Comparison of ENCODE assay signal across 1 cellular context in genomic region chr16:8885674-8886592, GRCh38.
TF ChIP-seq lines count a peak whose summit lies in the region.

No MANE protein-coding gene starts in this region.

TF ChIP-seq in HepG2, 621 proteins besides CTCF, POLR2A, EP300 and RAD21 (continued from another document and continues in another):
- TF ChIP-seq, protein P1, sequence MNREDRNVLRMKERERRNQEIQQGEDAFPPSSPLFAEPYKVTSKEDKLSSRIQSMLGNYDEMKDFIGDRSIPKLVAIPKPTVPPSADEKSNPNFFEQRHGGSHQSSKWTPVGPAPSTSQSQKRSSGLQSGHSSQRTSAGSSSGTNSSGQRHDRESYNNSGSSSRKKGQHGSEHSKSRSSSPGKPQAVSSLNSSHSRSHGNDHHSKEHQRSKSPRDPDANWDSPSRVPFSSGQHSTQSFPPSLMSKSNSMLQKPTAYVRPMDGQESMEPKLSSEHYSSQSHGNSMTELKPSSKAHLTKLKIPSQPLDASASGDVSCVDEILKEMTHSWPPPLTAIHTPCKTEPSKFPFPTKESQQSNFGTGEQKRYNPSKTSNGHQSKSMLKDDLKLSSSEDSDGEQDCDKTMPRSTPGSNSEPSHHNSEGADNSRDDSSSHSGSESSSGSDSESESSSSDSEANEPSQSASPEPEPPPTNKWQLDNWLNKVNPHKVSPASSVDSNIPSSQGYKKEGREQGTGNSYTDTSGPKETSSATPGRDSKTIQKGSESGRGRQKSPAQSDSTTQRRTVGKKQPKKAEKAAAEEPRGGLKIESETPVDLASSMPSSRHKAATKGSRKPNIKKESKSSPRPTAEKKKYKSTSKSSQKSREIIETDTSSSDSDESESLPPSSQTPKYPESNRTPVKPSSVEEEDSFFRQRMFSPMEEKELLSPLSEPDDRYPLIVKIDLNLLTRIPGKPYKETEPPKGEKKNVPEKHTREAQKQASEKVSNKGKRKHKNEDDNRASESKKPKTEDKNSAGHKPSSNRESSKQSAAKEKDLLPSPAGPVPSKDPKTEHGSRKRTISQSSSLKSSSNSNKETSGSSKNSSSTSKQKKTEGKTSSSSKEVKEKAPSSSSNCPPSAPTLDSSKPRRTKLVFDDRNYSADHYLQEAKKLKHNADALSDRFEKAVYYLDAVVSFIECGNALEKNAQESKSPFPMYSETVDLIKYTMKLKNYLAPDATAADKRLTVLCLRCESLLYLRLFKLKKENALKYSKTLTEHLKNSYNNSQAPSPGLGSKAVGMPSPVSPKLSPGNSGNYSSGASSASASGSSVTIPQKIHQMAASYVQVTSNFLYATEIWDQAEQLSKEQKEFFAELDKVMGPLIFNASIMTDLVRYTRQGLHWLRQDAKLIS (CRISPR knock-in tag; IDR thresholded peaks at IDR 0.05), result no peak
- TF ChIP-seq, protein P2, sequence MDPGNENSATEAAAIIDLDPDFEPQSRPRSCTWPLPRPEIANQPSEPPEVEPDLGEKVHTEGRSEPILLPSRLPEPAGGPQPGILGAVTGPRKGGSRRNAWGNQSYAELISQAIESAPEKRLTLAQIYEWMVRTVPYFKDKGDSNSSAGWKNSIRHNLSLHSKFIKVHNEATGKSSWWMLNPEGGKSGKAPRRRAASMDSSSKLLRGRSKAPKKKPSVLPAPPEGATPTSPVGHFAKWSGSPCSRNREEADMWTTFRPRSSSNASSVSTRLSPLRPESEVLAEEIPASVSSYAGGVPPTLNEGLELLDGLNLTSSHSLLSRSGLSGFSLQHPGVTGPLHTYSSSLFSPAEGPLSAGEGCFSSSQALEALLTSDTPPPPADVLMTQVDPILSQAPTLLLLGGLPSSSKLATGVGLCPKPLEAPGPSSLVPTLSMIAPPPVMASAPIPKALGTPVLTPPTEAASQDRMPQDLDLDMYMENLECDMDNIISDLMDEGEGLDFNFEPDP (CRISPR knock-in tag; conservative IDR thresholded peaks at IDR 0.05), result no peak
- TF ChIP-seq ZNF354B (CRISPR knock-in tag; IDR thresholded peaks at IDR 0.05) (0 out of 2 replicates have a peak, but pooled peaks have one; percentile 30), RELA (CRISPR knock-in tag; IDR thresholded peaks at IDR 0.05) (no peak), POGZ (CRISPR knock-in tag; IDR thresholded peaks at IDR 0.05) (no peak), ERF (CRISPR knock-in tag; IDR thresholded peaks at IDR 0.05) (no peak), CAMTA2 (CRISPR knock-in tag; IDR thresholded peaks at IDR 0.05; ENCODE audit: borderline replicate concordance) (no peak), ZNF557 (CRISPR knock-in tag; IDR thresholded peaks at IDR 0.05) (no peak), POLR2G (IDR thresholded peaks at IDR 0.05; ENCODE audit: low read depth, low read length) (peak; percentile 68), HOXA3 (CRISPR knock-in tag; IDR thresholded peaks at IDR 0.05) (peak; percentile 25; the same call in 1 of the 2 replicates), THAP11 (CRISPR knock-in tag; IDR thresholded peaks at IDR 0.05) (peak; percentile 18; the same call in 1 of the 2 replicates), MLXIP (CRISPR knock-in tag; IDR thresholded peaks at IDR 0.05; ENCODE audit: borderline replicate concordance) (no peak), ZNF746 (CRISPR knock-in tag; IDR thresholded peaks at IDR 0.05) (0 out of 2 replicates have a peak, but pooled peaks have one; percentile 56), ZFAT (CRISPR knock-in tag; conservative IDR thresholded peaks at IDR 0.05) (no peak), ARID5B (CRISPR knock-in tag; IDR thresholded peaks at IDR 0.05) (no peak), KLF9 (CRISPR knock-in tag; IDR thresholded peaks at IDR 0.05; ENCODE audit: low read depth) (no peak), NFIC (IDR thresholded peaks at IDR 0.05; ENCODE audit: low read length) (no peak), ZNF432 (CRISPR knock-in tag; IDR thresholded peaks at IDR 0.05; ENCODE audit: borderline replicate concordance) (no peak), MED8 (CRISPR knock-in tag; IDR thresholded peaks at IDR 0.05; ENCODE audit: insufficient replicate concordance) (no peak), JUNB (CRISPR knock-in tag; IDR thresholded peaks at IDR 0.05; ENCODE audit: borderline replicate concordance) (0 out of 2 replicates have a peak, but pooled peaks have one; percentile 22), CCAR2 (optimal IDR thresholded peaks at IDR 0.05; ENCODE audit: low read depth, low read length) (peak; percentile 10), YY1 (IDR thresholded peaks at IDR 0.05; ENCODE audit: insufficient read depth, insufficient replicate concordance, low read depth, low read length) (no peak), ATAD3A (CRISPR knock-in tag; IDR thresholded peaks at IDR 0.05) (no peak), BCLAF1 (IDR thresholded peaks at IDR 0.05) (no peak), ZNF282 (IDR thresholded peaks at IDR 0.05; ENCODE audit: partially characterized antibody) (no peak), PHF20 (CRISPR knock-in tag; IDR thresholded peaks at IDR 0.05) (0 out of 2 replicates have a peak, but pooled peaks have one; percentile 22), ZNF143 (CRISPR knock-in tag; IDR thresholded peaks at IDR 0.05) (peak; percentile 21; the same call in 1 of the 2 replicates), TARDBP (CRISPR knock-in tag; IDR thresholded peaks at IDR 0.05) (0 out of 2 replicates have a peak, but pooled peaks have one; percentile 33), ZNF883 (CRISPR knock-in tag; IDR thresholded peaks at IDR 0.05; ENCODE audit: not compliant biosample characterization) (peak; percentile 51), CHD4 (IDR thresholded peaks at IDR 0.05; ENCODE audit: borderline replicate concordance, low read length) (no peak), ZNF501 (CRISPR knock-in tag; IDR thresholded peaks at IDR 0.05) (no peak), ZNF709 (CRISPR knock-in tag; IDR thresholded peaks at IDR 0.05) (no peak), ZNF530 (CRISPR knock-in tag; IDR thresholded peaks at IDR 0.05; ENCODE audit: low read depth) (no peak), BCL6 (CRISPR knock-in tag; IDR thresholded peaks at IDR 0.05) (no peak), ZNF703 (CRISPR knock-in tag; IDR thresholded peaks at IDR 0.05; ENCODE audit: borderline replicate concordance) (peak; percentile 82; the same call in 1 of the 2 replicates), ZNF629 (CRISPR knock-in tag; conservative IDR thresholded peaks at IDR 0.05) (no peak), TRAFD1 (CRISPR knock-in tag; IDR thresholded peaks at IDR 0.05; ENCODE audit: borderline replicate concordance) (no peak), HNRNPH1 (optimal IDR thresholded peaks at IDR 0.05; ENCODE audit: low read depth, low read length) (peak; percentile 80)
- TF ChIP-seq, protein P3, sequence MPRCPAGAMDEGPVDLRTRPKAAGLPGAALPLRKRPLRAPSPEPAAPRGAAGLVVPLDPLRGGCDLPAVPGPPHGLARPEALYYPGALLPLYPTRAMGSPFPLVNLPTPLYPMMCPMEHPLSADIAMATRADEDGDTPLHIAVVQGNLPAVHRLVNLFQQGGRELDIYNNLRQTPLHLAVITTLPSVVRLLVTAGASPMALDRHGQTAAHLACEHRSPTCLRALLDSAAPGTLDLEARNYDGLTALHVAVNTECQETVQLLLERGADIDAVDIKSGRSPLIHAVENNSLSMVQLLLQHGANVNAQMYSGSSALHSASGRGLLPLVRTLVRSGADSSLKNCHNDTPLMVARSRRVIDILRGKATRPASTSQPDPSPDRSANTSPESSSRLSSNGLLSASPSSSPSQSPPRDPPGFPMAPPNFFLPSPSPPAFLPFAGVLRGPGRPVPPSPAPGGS (CRISPR knock-in tag; IDR thresholded peaks at IDR 0.05), result peak; percentile 66; the same call in 1 of the 2 replicates
- TF ChIP-seq, protein P4, sequence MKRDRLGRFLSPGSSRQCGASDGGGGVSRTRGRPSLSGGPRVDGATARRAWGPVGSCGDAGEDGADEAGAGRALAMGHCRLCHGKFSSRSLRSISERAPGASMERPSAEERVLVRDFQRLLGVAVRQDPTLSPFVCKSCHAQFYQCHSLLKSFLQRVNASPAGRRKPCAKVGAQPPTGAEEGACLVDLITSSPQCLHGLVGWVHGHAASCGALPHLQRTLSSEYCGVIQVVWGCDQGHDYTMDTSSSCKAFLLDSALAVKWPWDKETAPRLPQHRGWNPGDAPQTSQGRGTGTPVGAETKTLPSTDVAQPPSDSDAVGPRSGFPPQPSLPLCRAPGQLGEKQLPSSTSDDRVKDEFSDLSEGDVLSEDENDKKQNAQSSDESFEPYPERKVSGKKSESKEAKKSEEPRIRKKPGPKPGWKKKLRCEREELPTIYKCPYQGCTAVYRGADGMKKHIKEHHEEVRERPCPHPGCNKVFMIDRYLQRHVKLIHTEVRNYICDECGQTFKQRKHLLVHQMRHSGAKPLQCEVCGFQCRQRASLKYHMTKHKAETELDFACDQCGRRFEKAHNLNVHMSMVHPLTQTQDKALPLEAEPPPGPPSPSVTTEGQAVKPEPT (CRISPR knock-in tag; IDR thresholded peaks at IDR 0.05; ENCODE audit: low read depth), result no peak
